Comparison of ENCODE assay signal across 20 cellular contexts in genomic region chr16:74232831-74233465, GRCh38.
DNase-seq lines count a peak whose midpoint lies in the region; ATAC-seq, FAIRE-seq and TF ChIP-seq lines count a peak whose summit lies in the region.
"Had no signal": no experiment of that assay in that cellular context is flagged by ENCODE, and none has a peak within 500 bp of the region (broad histone marks: within the 10 kb centered on the region; RNA-seq: fewer than 3 reads in every experiment).

No MANE protein-coding gene starts in this region.

- no peak overlapping the region for H3K23ac ChIP-seq in trophoblast cell (ENCODE audit: low read length)

- TF ChIP-seq CTCF in RWPE1 (conservative IDR thresholded peaks at IDR 0.05; ENCODE audit: low read depth) (no peak), bronchial epithelial cell (IDR thresholded peaks at IDR 0.05; ENCODE audit: insufficient read depth, low read length, severe bottlenecking) (no peak)

- H3K9me3 ChIP-seq in trophoblast cell (ENCODE audit: insufficient read depth, low read depth, low read length) = no peaks in the 10 kb centered on the region
- H3K9me3 ChIP-seq: BE2C, HAP-1 had no signal

- H3K14ac ChIP-seq in trophoblast cell (ENCODE audit: low read length) = no peak overlapping the region

- no peak overlapping the region for H4K8ac ChIP-seq in trophoblast cell (ENCODE audit: low read depth, low read length)

- no peak overlapping the region for H2AFZ ChIP-seq in trophoblast cell (ENCODE audit: insufficient read depth, low read length, poor library complexity)
- H2AFZ ChIP-seq: GM23248 had no signal

- H4K91ac ChIP-seq in trophoblast cell (ENCODE audit: low read depth, low read length) = no peak overlapping the region

- in situ Hi-C loops in KBM-7 (cut with MboI; ENCODE audit: low pct_unique_long_range_greater_than_20kb, low sequenced_read_pairs) = no loop called here

- H3K27ac ChIP-seq in RWPE1 (no peak overlapping the region), trophoblast cell (ENCODE audit: low read depth, low read length) (no peak overlapping the region)
- H3K27ac ChIP-seq: GM23248, HL-60 had no signal

- CTCF ChIA-PET in RWPE1 (lab: Yijun Ruan, JAX) = interaction anchor here (0.5 to 0.6 kb wide), 2 partner anchors 18 to 195 kb away, joined by 3 read pairs; no protein-coding TSS in a partner anchor

- no peak overlapping the region for H2AK5ac ChIP-seq in trophoblast cell (ENCODE audit: low read length)

- H3K79me2 ChIP-seq in trophoblast cell (ENCODE audit: control insufficient read depth, insufficient read depth, low read length, poor library complexity) = no peaks in the 10 kb centered on the region

- no peak overlapping the region for H3K18ac ChIP-seq in trophoblast cell (ENCODE audit: low read length)

- no peak for FAIRE-seq in bronchial epithelial cell (lab: Jason Lieb, UNC)
- FAIRE-seq: A204.1, GM12892, GM18507 had no signal

- H3K79me1 ChIP-seq in trophoblast cell (ENCODE audit: low read length) = no peaks in the 10 kb centered on the region

- no CpG with 5 or more reads among the region's 2 CpGs for WGBS in trophoblast cell (ENCODE audit: extremely low coverage, insufficient coverage, insufficient read length)

- H2BK5ac ChIP-seq in trophoblast cell (ENCODE audit: low read depth, low read length, poor library complexity) = no peak overlapping the region

- no peak overlapping the region for H2BK12ac ChIP-seq in trophoblast cell (ENCODE audit: low read length)

- no peaks in the 10 kb centered on the region for H3K4me1 ChIP-seq in trophoblast cell (ENCODE audit: control insufficient read depth in 1 of 2, insufficient read depth in 2 of 2, low read length in 2 of 2)
- H3K4me1 ChIP-seq: BE2C, HAP-1 had no signal

- POLR2A ChIA-PET in RWPE1 (lab: Yijun Ruan, JAX; ENCODE audit: low non-redundant PET) = no interaction called here

- H3K36me3 ChIP-seq in bronchial epithelial cell (ENCODE audit: control insufficient read depth, insufficient read depth, low read length) (no peaks in the 10 kb centered on the region), trophoblast cell (ENCODE audit: control insufficient read depth in 1 of 2, insufficient read depth in 2 of 2, low read length in 2 of 2) (no peaks in the 10 kb centered on the region)
- H3K36me3 ChIP-seq: BE2C, HAP-1 had no signal

- ATAC-seq in esophagus mucosa = peak; percentile 35

- H2BK120ac ChIP-seq in trophoblast cell (ENCODE audit: insufficient read depth, low read length, poor library complexity) = no peak overlapping the region

- no peak overlapping the region for H4K12ac ChIP-seq in trophoblast cell (ENCODE audit: low read depth, low read length)

- H3K4me3 ChIP-seq in bronchial epithelial cell (ENCODE audit: low read depth, low read length) (no peak overlapping the region), trophoblast cell (ENCODE audit: low read depth, low read length) (no peak overlapping the region)
- H3K4me3 ChIP-seq: GM23248, HAP-1 had no signal

- H3K9ac ChIP-seq in trophoblast cell (ENCODE audit: low read length) = no peak overlapping the region
- H3K9ac ChIP-seq: GM23248 had no signal

- no peaks in the 10 kb centered on the region for H3K27me3 ChIP-seq in bronchial epithelial cell (ENCODE audit: control insufficient read depth, insufficient read depth, low read length)
- no peaks in the 10 kb centered on the region for H3K27me3 ChIP-seq in trophoblast cell (ENCODE audit: insufficient read depth, low read length)

- DNase-seq in RWPE1 (ENCODE audit: low spot score) (peak; percentile 26), bronchial epithelial cell (ENCODE audit: low read depth) (peak; percentile 72), trophoblast cell (peak; percentile 35 to 72), KBM-7 (no peak), midbrain (lab: John Stamatoyannopoulos, UW) (no peak), NOMO-1 treated with dmso at 0.1 percent for 144 hours (lab: John Stamatoyannopoulos, UW; ENCODE audit: unreplicated experiment) (no peak), C1 segment of cervical spinal cord (lab: John Stamatoyannopoulos, UW) (no peak)
- DNase-seq: ACHN; BE2C; CD4-positive, alpha-beta memory T cell; DMS153; DMS79; GDM1; GM23248 had no signal

- no peak overlapping the region for H3K4me2 ChIP-seq in trophoblast cell (ENCODE audit: low read length)

- no peak overlapping the region for H3K4ac ChIP-seq in trophoblast cell (ENCODE audit: low read depth, low read length)

Comparison
In these comparisons a context has a peak if more than half of its experiments do, and no peak if none do; other contexts are left out.
1. DNase-seq: peak in RWPE1 (single experiment), bronchial epithelial cell (single experiment) and trophoblast cell (2 of 2); none in KBM-7 (single experiment), midbrain (single experiment), NOMO-1 treated with dmso at 0.1 percent for 144 hours (single experiment) and C1 segment of cervical spinal cord (0 of 14).